ENCODE assay signal across 1 cellular context in the genomic region with DNA sequence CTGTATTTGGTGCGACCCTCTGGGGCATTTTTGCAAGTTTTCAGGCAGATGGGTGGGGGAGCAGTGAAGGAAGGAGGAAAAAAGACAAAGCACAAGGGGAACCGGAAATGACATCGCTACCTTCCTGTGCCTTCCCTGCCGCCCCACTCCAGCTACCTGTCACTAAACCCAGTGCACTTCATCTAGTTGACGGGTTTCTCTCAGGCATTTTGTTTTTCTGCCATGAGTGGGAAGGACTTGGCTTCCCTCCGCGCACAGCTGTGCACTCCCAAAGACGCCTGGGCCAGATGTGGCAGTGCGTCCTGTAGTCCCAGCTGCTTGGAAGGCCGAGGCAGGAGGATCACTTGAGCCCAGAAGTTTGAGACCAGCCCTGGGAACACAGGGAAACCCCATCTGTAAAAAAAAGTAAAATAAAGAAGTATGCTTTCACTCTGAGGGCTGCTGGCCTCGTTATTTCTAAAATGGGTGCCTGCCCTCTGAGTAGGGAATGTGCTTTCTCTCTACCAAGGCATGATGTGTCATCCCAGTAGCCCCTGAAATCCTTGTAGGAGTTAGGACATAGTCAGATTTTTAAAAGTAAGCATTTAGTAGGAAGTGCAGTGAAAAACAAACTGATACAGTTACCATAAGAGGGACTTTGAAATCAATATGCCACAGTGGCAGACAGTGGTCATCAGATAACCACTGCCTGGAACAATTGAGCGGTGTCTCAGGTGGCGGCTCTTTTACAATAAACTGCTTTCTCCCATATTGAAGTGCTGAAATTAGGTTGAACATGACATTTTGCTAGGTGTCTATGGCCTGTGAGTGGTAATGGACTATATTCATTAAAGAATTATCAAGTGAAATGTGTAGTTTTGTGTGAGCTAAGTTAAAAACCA.
TF ChIP-seq lines count a peak whose summit lies in the region.

No MANE protein-coding gene starts in this region.

TF ChIP-seq in GM23338, 12 proteins besides CTCF, POLR2A, EP300 and RAD21 (continued from another document):
- TF ChIP-seq, protein P1, sequence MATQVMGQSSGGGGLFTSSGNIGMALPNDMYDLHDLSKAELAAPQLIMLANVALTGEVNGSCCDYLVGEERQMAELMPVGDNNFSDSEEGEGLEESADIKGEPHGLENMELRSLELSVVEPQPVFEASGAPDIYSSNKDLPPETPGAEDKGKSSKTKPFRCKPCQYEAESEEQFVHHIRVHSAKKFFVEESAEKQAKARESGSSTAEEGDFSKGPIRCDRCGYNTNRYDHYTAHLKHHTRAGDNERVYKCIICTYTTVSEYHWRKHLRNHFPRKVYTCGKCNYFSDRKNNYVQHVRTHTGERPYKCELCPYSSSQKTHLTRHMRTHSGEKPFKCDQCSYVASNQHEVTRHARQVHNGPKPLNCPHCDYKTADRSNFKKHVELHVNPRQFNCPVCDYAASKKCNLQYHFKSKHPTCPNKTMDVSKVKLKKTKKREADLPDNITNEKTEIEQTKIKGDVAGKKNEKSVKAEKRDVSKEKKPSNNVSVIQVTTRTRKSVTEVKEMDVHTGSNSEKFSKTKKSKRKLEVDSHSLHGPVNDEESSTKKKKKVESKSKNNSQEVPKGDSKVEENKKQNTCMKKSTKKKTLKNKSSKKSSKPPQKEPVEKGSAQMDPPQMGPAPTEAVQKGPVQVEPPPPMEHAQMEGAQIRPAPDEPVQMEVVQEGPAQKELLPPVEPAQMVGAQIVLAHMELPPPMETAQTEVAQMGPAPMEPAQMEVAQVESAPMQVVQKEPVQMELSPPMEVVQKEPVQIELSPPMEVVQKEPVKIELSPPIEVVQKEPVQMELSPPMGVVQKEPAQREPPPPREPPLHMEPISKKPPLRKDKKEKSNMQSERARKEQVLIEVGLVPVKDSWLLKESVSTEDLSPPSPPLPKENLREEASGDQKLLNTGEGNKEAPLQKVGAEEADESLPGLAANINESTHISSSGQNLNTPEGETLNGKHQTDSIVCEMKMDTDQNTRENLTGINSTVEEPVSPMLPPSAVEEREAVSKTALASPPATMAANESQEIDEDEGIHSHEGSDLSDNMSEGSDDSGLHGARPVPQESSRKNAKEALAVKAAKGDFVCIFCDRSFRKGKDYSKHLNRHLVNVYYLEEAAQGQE (IDR thresholded peaks at IDR 0.05; ENCODE audit: unreplicated experiment): no peak
